ENCODE assay signal across 1 cellular context in the genomic region with DNA sequence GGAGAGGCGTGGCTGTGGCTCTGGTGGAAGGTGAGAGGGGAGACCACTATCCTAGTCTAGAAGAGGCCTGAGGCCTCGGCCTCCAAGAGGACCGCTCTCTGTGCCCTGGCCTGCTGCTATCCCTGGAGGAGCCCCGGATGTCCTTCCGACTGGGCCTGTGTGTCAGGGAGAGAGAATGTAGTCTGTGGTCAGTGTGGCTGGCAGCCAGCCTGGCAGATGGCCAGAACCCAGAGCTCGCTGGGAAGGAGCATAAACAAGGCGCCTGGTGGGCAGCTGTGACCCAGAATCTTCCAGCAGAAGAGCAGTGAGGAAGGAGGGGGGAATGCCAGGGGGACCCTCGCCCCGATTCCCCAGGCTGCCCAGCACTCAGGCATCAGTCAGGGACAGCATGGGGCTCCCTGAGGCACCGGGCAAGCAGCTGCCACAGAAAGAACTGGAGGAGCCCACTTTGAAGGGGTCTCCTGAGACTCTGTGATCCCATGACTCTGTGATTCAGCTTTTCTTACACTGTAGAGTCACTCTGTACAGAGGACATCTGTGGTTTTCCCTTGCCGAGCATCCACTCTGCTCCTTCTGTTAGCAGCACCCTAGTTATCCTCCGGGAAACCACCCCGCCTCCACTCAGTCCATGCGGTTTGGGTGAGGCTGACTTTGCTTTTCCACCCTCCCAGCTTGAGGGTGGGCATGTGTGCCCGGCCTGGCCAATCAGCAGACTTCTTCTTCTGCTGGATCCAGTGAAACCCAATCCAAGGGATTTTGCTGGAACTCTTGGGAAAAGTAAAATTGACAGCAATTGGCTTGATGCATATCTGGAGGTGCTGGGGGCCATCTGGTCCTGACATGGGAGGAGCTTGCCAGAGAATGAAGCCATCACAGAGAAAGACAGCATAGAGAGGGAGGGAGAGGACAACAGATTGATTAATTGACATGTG.
TF ChIP-seq lines count a peak whose summit lies in the region.

No MANE protein-coding gene starts in this region.

TF ChIP-seq in H1, 55 proteins besides CTCF, POLR2A, EP300 and RAD21 (continued from another document):
- TF ChIP-seq POLR2AphosphoS5 (IDR thresholded peaks at IDR 0.05; ENCODE audit: low read depth, low read length) (peak; percentile 66; the same call in 1 of the 2 replicates), CREB1 (IDR thresholded peaks at IDR 0.05) (no peak), KDM1A (IDR thresholded peaks at IDR 0.05; ENCODE audit: borderline replicate concordance, low read length) (no peak), HDAC2 (IDR thresholded peaks at IDR 0.05; ENCODE audit: borderline replicate concordance in 1 of 2, low read depth in 2 of 2, low read length in 2 of 2) (0 out of 4 replicates have a peak, but pooled peaks of 1 of the 2 experiments have one; percentile 57), CBX5 (IDR thresholded peaks at IDR 0.05; ENCODE audit: low read depth, low read length) (no peak), CHD1 (IDR thresholded peaks at IDR 0.05; ENCODE audit: low read depth, low read length) (peak; percentile 72), SIN3A (conservative IDR thresholded peaks at IDR 0.05 in 1 of 2, IDR thresholded peaks at IDR 0.05 in 1 of 2; ENCODE audit: low read depth in 1 of 2, low read length in 2 of 2) (peak; percentile 13 to 63; a peak in 2 of 4 replicates), JUND (IDR thresholded peaks at IDR 0.05; ENCODE audit: low read length) (peak; percentile 60; the same call in 1 of the 2 replicates)
- TF ChIP-seq, protein P1, sequence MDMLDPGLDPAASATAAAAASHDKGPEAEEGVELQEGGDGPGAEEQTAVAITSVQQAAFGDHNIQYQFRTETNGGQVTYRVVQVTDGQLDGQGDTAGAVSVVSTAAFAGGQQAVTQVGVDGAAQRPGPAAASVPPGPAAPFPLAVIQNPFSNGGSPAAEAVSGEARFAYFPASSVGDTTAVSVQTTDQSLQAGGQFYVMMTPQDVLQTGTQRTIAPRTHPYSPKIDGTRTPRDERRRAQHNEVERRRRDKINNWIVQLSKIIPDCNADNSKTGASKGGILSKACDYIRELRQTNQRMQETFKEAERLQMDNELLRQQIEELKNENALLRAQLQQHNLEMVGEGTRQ (IDR thresholded peaks at IDR 0.05; ENCODE audit: low read length): peak; percentile 67
